ENCODE assay signal across 27 cellular contexts in the genomic region with DNA sequence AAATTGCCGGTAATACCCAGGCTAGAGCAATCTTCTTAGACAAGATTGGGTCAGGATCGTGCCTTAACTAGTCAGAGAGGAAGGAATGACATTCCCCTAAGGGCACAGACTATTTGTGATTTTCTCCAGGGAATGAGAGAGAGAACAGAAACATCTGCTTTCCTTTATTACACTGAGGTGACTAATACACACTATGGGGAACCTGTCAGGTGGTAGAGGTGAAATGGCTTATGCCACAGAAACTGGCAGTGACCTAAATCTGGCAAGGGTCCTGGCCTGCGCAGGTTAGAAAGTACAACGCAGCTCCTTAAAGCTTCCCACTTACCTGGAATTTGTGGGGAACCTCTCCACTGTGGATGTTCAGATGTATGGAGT. TPM values are rescaled to one million over a fixed set of nuclear protein-coding genes. Genes with fewer than 3 reads are reported as not detected.
A peak's percentile ranks its signal among the peaks of the same experiment; 100 is the strongest.
DNase-seq lines count a peak whose midpoint lies in the region; ATAC-seq, FAIRE-seq and TF ChIP-seq lines count a peak whose summit lies in the region.
"Had no signal": no experiment of that assay in that cellular context is flagged by ENCODE, and none has a peak within 500 bp of the region (broad histone marks: within the 10 kb centered on the region; RNA-seq: fewer than 3 reads in every experiment).

No MANE protein-coding gene starts in this region.

- H2BK120ac ChIP-seq in H1 (replicated peaks; ENCODE audit: low read depth, low read length) (no peak overlapping the region), mesenchymal stem cell (ENCODE audit: low read depth, low read length) (no peak overlapping the region)

- H2BK20ac ChIP-seq in H1 (ENCODE audit: low read length) = 0 out of 2 replicates have a peak overlapping the region, but pooled peaks have one; percentile 72

- no peak overlapping the region for H3K4me2 ChIP-seq in H1 (ENCODE audit: insufficient read depth in 1 of 2, low read depth in 2 of 2, low read length in 2 of 2)
- H3K4me2 ChIP-seq in mesenchymal stem cell (ENCODE audit: low read length, poor library complexity, severe bottlenecking) = no peak overlapping the region

- H2AFZ ChIP-seq in H1 (ENCODE audit: low read length) = no peak overlapping the region
- H2AFZ ChIP-seq in mesenchymal stem cell (ENCODE audit: low read depth, low read length) = no peak overlapping the region

- POLR2A ChIA-PET in H1 (lab: Charles Lee; ENCODE audit: partially characterized antibody) = no interaction called here

- H3K79me1 ChIP-seq in H1 (ENCODE audit: low read depth, low read length) = no peaks in the 10 kb centered on the region
- H3K79me1 ChIP-seq in mesenchymal stem cell (replicated peaks; ENCODE audit: low read length, poor library complexity, severe bottlenecking) = no peaks in the 10 kb centered on the region

- FAIRE-seq in H1 (lab: Jason Lieb, UNC) = no peak
- FAIRE-seq: endometrium had no signal

- H3K27ac ChIP-seq in H1 (ENCODE audit: low read depth, low read length) (no peak overlapping the region), mesenchymal stem cell (ENCODE audit: low read length, poor library complexity, severe bottlenecking) (no peak overlapping the region), substantia nigra (ENCODE audit: low read depth, low read length, poor library complexity, severe bottlenecking) (no peak overlapping the region), testis (no peak overlapping the region)
- H3K27ac ChIP-seq: cardiac muscle cell, heart left ventricle, KMS-11, Peyer's patch, psoas muscle, SK-N-MC, suprapubic skin, vagina had no signal

- H3K14ac ChIP-seq in H1 (ENCODE audit: insufficient read length) = no peak overlapping the region
- no peak overlapping the region for H3K14ac ChIP-seq in mesenchymal stem cell (ENCODE audit: low read length in 2 of 2)

- H3K18ac ChIP-seq in H1 (ENCODE audit: extremely low read depth, low read length) (no peak overlapping the region), mesenchymal stem cell (ENCODE audit: low read depth in 1 of 2, low read length in 2 of 2) (no peak overlapping the region)

- H3K9ac ChIP-seq in H1 (replicated peaks in 1 of 4; ENCODE audit: extremely low read depth in 1 of 4, low read depth in 3 of 4, low read length in 3 of 4) = no peak overlapping the region
- H3K9ac ChIP-seq in mesenchymal stem cell (ENCODE audit: low read length) = no peak overlapping the region
- H3K9ac ChIP-seq: KMS-11 had no signal

- H2BK12ac ChIP-seq in H1 (ENCODE audit: low read depth, low read length) (no peak overlapping the region), mesenchymal stem cell (ENCODE audit: low read length in 2 of 2) (peak overlapping the region; percentile 51 to 67)

- H3K4ac ChIP-seq in H1 (replicated peaks; ENCODE audit: insufficient read length, low read depth, low read length) (no peak overlapping the region), mesenchymal stem cell (ENCODE audit: low read depth in 1 of 2, low read length in 2 of 2) (no peak overlapping the region)

- TF ChIP-seq EP300 in H1 (IDR thresholded peaks at IDR 0.05; ENCODE audit: borderline replicate concordance in 1 of 2, low read depth in 2 of 2, low read length in 2 of 2) = no peak

- CTCF ChIA-PET in H1 (lab: Charles Lee; ENCODE audit: partially characterized antibody) = no interaction called here

- H4K5ac ChIP-seq in H1 (ENCODE audit: insufficient read length, low read depth, low read length) = no peak overlapping the region

- H3K27me3 ChIP-seq in H1 (replicated peaks in 1 of 4; ENCODE audit: control insufficient read depth in 3 of 4, extremely low read depth in 1 of 4, insufficient read depth in 3 of 4, low read length in 3 of 4) (peaks cover 0 to 1% (median 0%) of the 10 kb centered on the region in 4 experiments; a peak in 1 of 7 replicates), mesenchymal stem cell (ENCODE audit: control insufficient read depth in 1 of 2, insufficient read depth in 1 of 2, low read length in 2 of 2) (no peaks in the 10 kb centered on the region), testis (no peaks in the 10 kb centered on the region)
- H3K27me3 ChIP-seq: cardiac muscle cell, heart left ventricle, Peyer's patch, suprapubic skin, vagina had no signal

- H2BK15ac ChIP-seq in H1 (ENCODE audit: low read length) = no peak overlapping the region
- H2BK15ac ChIP-seq in mesenchymal stem cell (ENCODE audit: low read depth, poor library complexity, severe bottlenecking) = no peak overlapping the region

- H3K4me1 ChIP-seq in H1 (replicated peaks in 1 of 4; ENCODE audit: control insufficient read depth in 3 of 4, insufficient read depth in 4 of 4, low read length in 3 of 4) = no peaks in the 10 kb centered on the region
- H3K4me1 ChIP-seq in mesenchymal stem cell (ENCODE audit: control insufficient read depth, insufficient read depth, low read depth, low read length) = no peaks in the 10 kb centered on the region
- no peaks in the 10 kb centered on the region for H3K4me1 ChIP-seq in testis
- H3K4me1 ChIP-seq: heart left ventricle, Peyer's patch, psoas muscle had no signal

- no peak overlapping the region for H3K56ac ChIP-seq in H1 (replicated peaks; ENCODE audit: insufficient read length, low read depth, low read length)

- intact Hi-C loops in testis (cut with DNase I; ENCODE audit: low total_unique reads) = no loop called here

- ATAC-seq in HG02970 (IDR thresholded peaks at IDR 0.05; ENCODE audit: low FRiP score, unreplicated experiment) = no peak
- ATAC-seq: heart left ventricle, psoas muscle, T-helper 17 cell had no signal

- H4K8ac ChIP-seq in H1 (ENCODE audit: extremely low read depth, insufficient read depth, low read length) (no peak overlapping the region), mesenchymal stem cell (ENCODE audit: low read length) (no peak overlapping the region)

- no peaks in the 10 kb centered on the region for H3K79me2 ChIP-seq in H1 (ENCODE audit: control insufficient read depth in 1 of 2, insufficient read depth in 2 of 2, low read length in 2 of 2)

- no peaks in the 10 kb centered on the region for H3K36me3 ChIP-seq in H1 (ENCODE audit: control insufficient read depth in 2 of 4, insufficient read depth in 4 of 4, low read length in 3 of 4)
- H3K36me3 ChIP-seq in mesenchymal stem cell (ENCODE audit: control insufficient read depth in 1 of 2, insufficient read depth in 2 of 2, low read depth in 1 of 2, low read length in 2 of 2) = no peaks in the 10 kb centered on the region
- no peaks in the 10 kb centered on the region for H3K36me3 ChIP-seq in testis (ENCODE audit: low read depth, missing control alignments)
- H3K36me3 ChIP-seq: cardiac muscle cell, heart left ventricle, Peyer's patch, suprapubic skin, vagina had no signal

- no peak for TF ChIP-seq POLR2A in H1 (IDR thresholded peaks at IDR 0.05; ENCODE audit: control extremely low read depth in 1 of 2, low read depth in 2 of 2, low read length in 2 of 2)
- TF ChIP-seq POLR2A in testis (IDR thresholded peaks at IDR 0.05) = no peak

- no peaks in the 10 kb centered on the region for H4K20me1 ChIP-seq in H1 (replicated peaks in 1 of 2; ENCODE audit: control insufficient read depth in 1 of 2, insufficient read depth in 2 of 2, low read length in 2 of 2)

- WGBS in H1 (ENCODE audit: extremely low coverage in 1 of 2, insufficient coverage in 1 of 2, insufficient read length in 1 of 2, insufficient replicate concordance in 2 of 2, low coverage in 1 of 2, low lambda C conversion rate in 2 of 2, missing lambda C conversion rate in 1 of 2), 2 experiments = 90% methylated on average over 4 of the region's 4 CpGs; no CpG with 5 or more reads in 1 of the 2 experiments
- WGBS in mesenchymal stem cell = 96% methylated on average over 4 of the region's 4 CpGs
- 81 to 92% methylated on average over 4 of the region's 4 CpGs for WGBS in testis, 2 donors

- no peaks in the 10 kb centered on the region for H3K23me2 ChIP-seq in H1 (ENCODE audit: low read depth, low read length)

- no peak overlapping the region for H2AK5ac ChIP-seq in H1 (ENCODE audit: low read depth, low read length)
- no peak overlapping the region for H2AK5ac ChIP-seq in mesenchymal stem cell (ENCODE audit: low read length, severe bottlenecking)

- H3K23ac ChIP-seq in H1 (ENCODE audit: insufficient read length) = no peak overlapping the region
- no peak overlapping the region for H3K23ac ChIP-seq in mesenchymal stem cell (ENCODE audit: low read length in 2 of 2)

- H3K9me3 ChIP-seq in H1 (ENCODE audit: insufficient read depth in 2 of 2, low read depth in 1 of 2, low read length in 1 of 2) (no peaks in the 10 kb centered on the region), mesenchymal stem cell (ENCODE audit: control insufficient read depth, low read length) (no peaks in the 10 kb centered on the region), testis (no peaks in the 10 kb centered on the region)
- H3K9me3 ChIP-seq: Peyer's patch, psoas muscle, suprapubic skin, vagina had no signal

- TF ChIP-seq CTCF in H1 (IDR thresholded peaks at IDR 0.05; ENCODE audit: control extremely low read depth in 1 of 3, insufficient read depth in 1 of 3, low read depth in 1 of 3, low read length in 3 of 3) (no peak), testis (IDR thresholded peaks at IDR 0.05) (no peak)

- H2BK5ac ChIP-seq in H1 (ENCODE audit: low read depth, low read length) (no peak overlapping the region), mesenchymal stem cell (ENCODE audit: low read depth, low read length, poor library complexity, severe bottlenecking) (no peak overlapping the region)

- DNase-seq in DMS53 treated with DMSO at 0.1 percent for 48 hours (lab: John Stamatoyannopoulos, UW; ENCODE audit: unreplicated experiment) (peak; percentile 19), NCI-H69 (lab: John Stamatoyannopoulos, UW) (peak; percentile 78), H1 (ENCODE audit: low read depth in 1 of 2, low spot score in 2 of 2) (no peak), mesenchymal stem cell (no peak), substantia nigra (lab: John Stamatoyannopoulos, UW) (no peak), testis (no peak)
- DNase-seq: activated CD4-positive, alpha-beta T cell treated with anti-CD3 and anti-CD28 coated beads for 1 hour; activated CD8-positive, alpha-beta memory T cell treated with anti-CD3 and anti-CD28 coated beads for 24 hours; activated naive CD4-positive, alpha-beta T cell treated with anti-CD3 and anti-CD28 coated beads, Interleukin-2, amount 50 U/mL, for 16 hours; activated T-cell treated with anti-CD3 and anti-CD28 coated beads, Interleukin-2, amount 50 U/mL, for 48 hours; amygdala; GOT3; heart left ventricle; mesendoderm; NCI-H146; NCI-H510A; nucleus accumbens; Peyer's patch; psoas muscle; T-helper 17 cell had no signal

- H3K4me3 ChIP-seq in H1 (ENCODE audit: extremely low read depth in 1 of 4, insufficient read depth in 2 of 4, low read depth in 3 of 4, low read length in 4 of 4) (no peak overlapping the region), mesenchymal stem cell (ENCODE audit: insufficient read depth in 1 of 2, low read depth in 1 of 2, low read length in 2 of 2) (no peak overlapping the region), testis (no peak overlapping the region)
- H3K4me3 ChIP-seq: cardiac muscle cell, heart left ventricle, Peyer's patch, psoas muscle, SK-N-MC, suprapubic skin, vagina had no signal

- H4K91ac ChIP-seq in H1 (replicated peaks; ENCODE audit: insufficient read length, low read length) (no peak overlapping the region), mesenchymal stem cell (ENCODE audit: low read length) (peak overlapping the region; percentile 48)

- TF ChIP-seq RAD21 in H1 (IDR thresholded peaks at IDR 0.05 in 1 of 2, conservative IDR thresholded peaks at IDR 0.05 in 1 of 2; ENCODE audit: low read depth in 2 of 2, low read length in 2 of 2) = no peak

RNA-seq across cellular contexts. Expression of a gene that starts 16.6 kb away (rescaled TPM):
- total RNA-seq in H1 (2021; fragmentation: NEBNext Ultra II Directional; extraction: Animal tissue kit (Norgen Biotek cat#: 25700)) = 0.59 and 1.3 TPM in 2 replicates
- 0.49 and 1.1 TPM in 2 replicates for polyA plus RNA-seq in H1 (2011; rRNA removed)
- 0.69 TPM for polyA plus RNA-seq in H1 (2011; cell fraction: cytosol; rRNA removed)
- 0.58 TPM for polyA plus RNA-seq in H1 (2011; cell fraction: nucleus; rRNA removed)
- 0.86 to 2.4 TPM (median 1.5 TPM) in 4 replicates for polyA plus RNA-seq in H1 (2012, experiment 1 of 2)
- polyA plus RNA-seq in H1 (2012, experiment 2 of 2) = 0.28 TPM
- polyA plus RNA-seq in H1 (2013, experiment 1 of 2) = 0.79 TPM
- 0.66 TPM for polyA plus RNA-seq in H1 (2013, experiment 2 of 2)
- 0.13 and 0.61 TPM in 2 replicates for polyA minus RNA-seq in H1 (2011; rRNA and poly(A)+ RNA removed)
- 1.8 TPM for polyA minus RNA-seq in H1 (2011; cell fraction: cytosol; rRNA and poly(A)+ RNA removed)
- polyA minus RNA-seq in H1 (2011; cell fraction: nucleus; rRNA and poly(A)+ RNA removed) = 0.30 TPM
- 2.2 TPM for polyA plus RNA-seq in mesenchymal stem cell (2013, experiment 1 of 2)
- polyA plus RNA-seq in mesenchymal stem cell (2013, experiment 2 of 2) = 2.2 TPM
- 1 to 10 TPM; 2.1 to 2.2 TPM for total RNA-seq in testis
- polyA plus RNA-seq in testis (ENCODE audit: insufficient read depth, low read depth, low replicate concordance) = 3.0 TPM

Comparison
In these comparisons a context has a peak if more than half of its experiments do, and no peak if none do; other contexts are left out.
1. DNase-seq: peak in DMS53 treated with DMSO at 0.1 percent for 48 hours (single experiment) and NCI-H69 (single experiment); none in H1 (0 of 2), mesenchymal stem cell (single experiment), substantia nigra (0 of 49) and testis (single experiment).